In genomic region chr9:135910197-135910596, GRCh38 we compare ENCODE assay signal across 16 cellular contexts. TPM values are rescaled to one million over a fixed set of nuclear protein-coding genes. Genes with fewer than 3 reads are reported as not detected.
A peak's percentile ranks its signal among the peaks of the same experiment; 100 is the strongest.
DNase-seq lines count a peak whose midpoint lies in the region; ATAC-seq and TF ChIP-seq lines count a peak whose summit lies in the region.
"Had no signal": no experiment of that assay in that cellular context is flagged by ENCODE, and none has a peak within 500 bp of the region (broad histone marks: within the 10 kb centered on the region; RNA-seq: fewer than 3 reads in every experiment).

No MANE protein-coding gene starts in this region.

- H3K4me3 ChIP-seq in trophoblast cell (ENCODE audit: low read depth, low read length): no peak overlapping the region
- no peak overlapping the region for H3K4me3 ChIP-seq in mucosa of descending colon
- H3K4me3 ChIP-seq: skin epidermis had no signal

- no CpG with 5 or more reads among the region's 2 CpGs for WGBS in trophoblast cell (ENCODE audit: extremely low coverage, insufficient coverage, insufficient read length)

- H3K4me2 ChIP-seq in trophoblast cell (ENCODE audit: low read length): no peak overlapping the region

- no peak overlapping the region for H3K4ac ChIP-seq in trophoblast cell (ENCODE audit: low read depth, low read length)

- peaks cover 11% of the 10 kb centered on the region for H3K79me1 ChIP-seq in trophoblast cell (ENCODE audit: low read length)

- ATAC-seq in CD4-positive, alpha-beta T cell (ENCODE audit: poor library complexity): no peak
- ATAC-seq in mucosa of descending colon: no peak
- ATAC-seq: left ventricle myocardium superior had no signal

- no peak overlapping the region for H3K27ac Mint-ChIP-seq in CD4-positive, alpha-beta T cell
- H3K27ac Mint-ChIP-seq in IgD-negative memory B cell: peak overlapping the region; percentile 33 to 53 (median 48)
- peak overlapping the region in 2 of 5 experiments; percentile 22 to 83 for H3K27ac Mint-ChIP-seq in brain
- no peak overlapping the region for H3K27ac Mint-ChIP-seq in neural crest cell (ENCODE audit: unreplicated experiment)

- H2BK120ac ChIP-seq in trophoblast cell (ENCODE audit: insufficient read depth, low read length, poor library complexity): no peak overlapping the region

- H3K18ac ChIP-seq in trophoblast cell (ENCODE audit: low read length): no peak overlapping the region

- intact Hi-C loops in CD4-positive, alpha-beta T cell (cut with DNase I, micrococcal nuclease): no loop called here
- intact Hi-C loops in mucosa of descending colon (cut with DNase I, micrococcal nuclease): no loop called here

- no peak overlapping the region for H3K27ac ChIP-seq in CD4-positive, alpha-beta T cell (ENCODE audit: low read depth, low read length)
- H3K27ac ChIP-seq in trophoblast cell (ENCODE audit: low read depth, low read length): no peak overlapping the region

- peaks cover 65% of the 10 kb centered on the region for H3K36me3 Mint-ChIP-seq in CD4-positive, alpha-beta T cell (ENCODE audit: low read depth)
- H3K36me3 Mint-ChIP-seq in IgD-negative memory B cell (peaks cover 23% of the 10 kb centered on the region), brain (peaks cover 76% of the 10 kb centered on the region), neural crest cell (ENCODE audit: low read depth) (peaks cover 50% of the 10 kb centered on the region)

- CTCF ChIA-PET in CD4-positive, alpha-beta T cell (lab: Charles Lee): no interaction called here

- no peak for TF ChIP-seq CTCF in CD4-positive, alpha-beta T cell (IDR thresholded peaks at IDR 0.05)
- TF ChIP-seq CTCF in brain (conservative IDR thresholded peaks at IDR 0.05) (no peak), neural crest cell (conservative IDR thresholded peaks at IDR 0.05) (no peak), mucosa of descending colon (IDR thresholded peaks at IDR 0.05) (no peak)

- H2BK12ac ChIP-seq in trophoblast cell (ENCODE audit: low read length): no peak overlapping the region

- peaks cover 42% of the 10 kb centered on the region for H3K4me1 Mint-ChIP-seq in CD4-positive, alpha-beta T cell (ENCODE audit: low read depth)
- H3K4me1 Mint-ChIP-seq in IgD-negative memory B cell (peaks cover 28 to 39% (median 32%) of the 10 kb centered on the region in 3 donors), brain (peaks cover 44% of the 10 kb centered on the region), neural crest cell (peaks cover 31% of the 10 kb centered on the region)

- peaks cover 6% of the 10 kb centered on the region for H3K9me3 Mint-ChIP-seq in CD4-positive, alpha-beta T cell
- H3K9me3 Mint-ChIP-seq in IgD-negative memory B cell: peaks cover 2 to 5% (median 3%) of the 10 kb centered on the region in 3 donors
- H3K9me3 Mint-ChIP-seq in brain: peaks cover 35 to 62% (median 53%) of the 10 kb centered on the region in 5 experiments
- peaks cover 10% of the 10 kb centered on the region for H3K9me3 Mint-ChIP-seq in neural crest cell

- H3K4me1 ChIP-seq in trophoblast cell (ENCODE audit: control insufficient read depth in 1 of 2, insufficient read depth in 2 of 2, low read length in 2 of 2): peaks cover 9 to 13% of the 10 kb centered on the region in 2 experiments
- peaks cover 15% of the 10 kb centered on the region for H3K4me1 ChIP-seq in mucosa of descending colon (ENCODE audit: low read depth)

- POLR2A ChIA-PET in CD4-positive, alpha-beta T cell (lab: Charles Lee): interaction anchor here (0.6 kb wide), 1 partner anchor 1826 kb away, joined by 4 read pairs; no protein-coding TSS in a partner anchor

- H3K27me3 Mint-ChIP-seq in CD4-positive, alpha-beta T cell: no peaks in the 10 kb centered on the region
- H3K27me3 Mint-ChIP-seq in IgD-negative memory B cell (no peaks in the 10 kb centered on the region), brain (no peaks in the 10 kb centered on the region), neural crest cell (ENCODE audit: low read depth) (peaks cover 3% of the 10 kb centered on the region)

- H2AFZ ChIP-seq in trophoblast cell (ENCODE audit: insufficient read depth, low read length, poor library complexity): no peak overlapping the region

- no peak overlapping the region for H2AK5ac ChIP-seq in trophoblast cell (ENCODE audit: low read length)

- H3K27me3 ChIP-seq in CD4-positive, alpha-beta T cell (ENCODE audit: control insufficient read depth, insufficient read depth, low read length): no peaks in the 10 kb centered on the region
- no peaks in the 10 kb centered on the region for H3K27me3 ChIP-seq in trophoblast cell (ENCODE audit: insufficient read depth, low read length)

- H3K79me2 ChIP-seq in trophoblast cell (ENCODE audit: control insufficient read depth, insufficient read depth, low read length, poor library complexity): peaks cover 12% of the 10 kb centered on the region

- no peak overlapping the region for H4K12ac ChIP-seq in trophoblast cell (ENCODE audit: low read depth, low read length)

- no peak overlapping the region for H2BK5ac ChIP-seq in trophoblast cell (ENCODE audit: low read depth, low read length, poor library complexity)

- no peak overlapping the region for H4K8ac ChIP-seq in trophoblast cell (ENCODE audit: low read depth, low read length)

- no peak overlapping the region for H3K9ac ChIP-seq in trophoblast cell (ENCODE audit: low read length)

- H4K91ac ChIP-seq in trophoblast cell (ENCODE audit: low read depth, low read length): no peak overlapping the region

- H3K14ac ChIP-seq in trophoblast cell (ENCODE audit: low read length): no peak overlapping the region

- peak overlapping the region; percentile 71 for H3K4me3 Mint-ChIP-seq in CD4-positive, alpha-beta T cell
- H3K4me3 Mint-ChIP-seq in IgD-negative memory B cell: peak overlapping the region in 3 of 4 donors; percentile 45 to 81 (median 67)
- peak overlapping the region; percentile 75 to 87 (median 80) for H3K4me3 Mint-ChIP-seq in brain
- peak overlapping the region; percentile 84 for H3K4me3 Mint-ChIP-seq in neural crest cell

- no peak overlapping the region for H3K23ac ChIP-seq in trophoblast cell (ENCODE audit: low read length)

- DNase-seq in CD4-positive, alpha-beta T cell: no peak
- DNase-seq in neural crest cell (ENCODE audit: low read depth, low spot score): no peak
- DNase-seq in putamen (ENCODE audit: low spot score): no peak
- no peak for DNase-seq in trophoblast cell
- no peak for DNase-seq in mucosa of descending colon
- DNase-seq: activated CD4-positive, alpha-beta T cell treated with anti-CD3 and anti-CD28 coated beads, Interleukin-2, amount 50 U/mL, for 48 hours; caudate nucleus; effector CD4-positive, alpha-beta T cell; left ventricle myocardium superior; NCI-H2029; NCI-H510A; Right ventricle myocardium superior; stimulated activated CD4-positive, alpha-beta T cell treated with anti-CD3 and anti-CD28 coated beads, Interleukin-4, amount 100 ng/mL, for 1 hour had no signal

- peaks cover 15% of the 10 kb centered on the region for H3K9me3 ChIP-seq in CD4-positive, alpha-beta T cell (ENCODE audit: control insufficient read depth, low read length)
- H3K9me3 ChIP-seq in trophoblast cell (ENCODE audit: insufficient read depth, low read depth, low read length) (peaks cover 12% of the 10 kb centered on the region), mucosa of descending colon (peaks cover 18% of the 10 kb centered on the region)

- H3K36me3 ChIP-seq in trophoblast cell (ENCODE audit: control insufficient read depth in 1 of 2, insufficient read depth in 2 of 2, low read length in 2 of 2): peaks cover 26 to 28% of the 10 kb centered on the region in 2 experiments
- no peaks in the 10 kb centered on the region for H3K36me3 ChIP-seq in mucosa of descending colon (ENCODE audit: low read depth)

RNA-seq across cellular contexts. Expression of gene CAMSAP1, which starts 2.9 kb away (rescaled TPM):
- 10 to 100 TPM; 16.8 to 18.2 TPM for total RNA-seq in CD4-positive, alpha-beta T cell
- 2.7 TPM for polyA plus RNA-seq in IgD-negative memory B cell
- polyA plus RNA-seq in brain (ENCODE audit: insufficient read depth, low read depth, low replicate concordance): 44.7 TPM
- 79.3 and 80.8 TPM in 2 replicates for total RNA-seq in neural crest cell
- 19.7 and 20.9 TPM in 2 replicates for polyA plus RNA-seq in trophoblast cell (2013)
- total RNA-seq in mucosa of descending colon: 10 to 100 TPM; 11.5 to 37.8 (median 14.3) TPM

RNA-seq across cellular contexts. Expression of gene UBAC1, which starts 51.0 kb away (rescaled TPM):
- total RNA-seq in CD4-positive, alpha-beta T cell: 10 to 100 TPM; 16.4 to 19.6 TPM
- polyA plus RNA-seq in IgD-negative memory B cell: 19.5 TPM
- 80.4 TPM for polyA plus RNA-seq in brain (ENCODE audit: insufficient read depth, low read depth, low replicate concordance)
- total RNA-seq in neural crest cell: 49.3 and 51.9 TPM in 2 replicates
- polyA plus RNA-seq in trophoblast cell (2013): 40.1 and 42.3 TPM in 2 replicates
- total RNA-seq in mucosa of descending colon: 10 to 100 TPM; 55.5 to 70.4 (median 64.0) TPM

Comparison
In these comparisons a context has a peak if more than half of its experiments do, and no peak if none do; other contexts are left out.
1. H3K27ac Mint-ChIP-seq: peak in IgD-negative memory B cell (3 of 3); none in CD4-positive, alpha-beta T cell (single experiment) and neural crest cell (single experiment).
2. Peak in every context shown above with its lines, with median percentiles within 50 percentile points of each other: H3K4me3 Mint-ChIP-seq.